In genomic region chr13:46964789-46965527, GRCh38 we compare ENCODE assay signal across 21 cellular contexts.
DNase-seq lines count a peak whose midpoint lies in the region; ATAC-seq and TF ChIP-seq lines count a peak whose summit lies in the region.
"Had no signal": no experiment of that assay in that cellular context is flagged by ENCODE, and none has a peak within 500 bp of the region (broad histone marks: within the 10 kb centered on the region; RNA-seq: fewer than 3 reads in every experiment).

No MANE protein-coding gene starts in this region.

- no peak overlapping the region for H3K4me3 Mint-ChIP-seq in activated T-helper 17 cell treated with anti-CD3 and anti-CD28 coated beads, Interleukin-2, amount 50 U/mL, for 72 hours
- H3K4me3 Mint-ChIP-seq: activated naive CD8-positive, alpha-beta T cell treated with anti-CD3 and anti-CD28 coated beads for 36 hours; activated T-cell treated with anti-CD3 and anti-CD28 coated beads, Interleukin-2, amount 50 U/mL, for 24 hours; B cell; central memory CD8-positive, alpha-beta T cell; endodermal cell; IgD-negative memory B cell; stimulated activated naive CD8-positive, alpha-beta T cell treated with anti-CD3 and anti-CD28 coated beads, Interleukin-15, Interleukin-2, amounts not matched to agents 100 ng/mL and 50 ng/mL, for 24 hours had no signal

- no peaks in the 10 kb centered on the region for H3K36me3 Mint-ChIP-seq in activated T-helper 17 cell treated with anti-CD3 and anti-CD28 coated beads, Interleukin-2, amount 50 U/mL, for 72 hours (ENCODE audit: low read depth)
- H3K36me3 Mint-ChIP-seq: activated naive CD8-positive, alpha-beta T cell treated with anti-CD3 and anti-CD28 coated beads for 36 hours; IgD-negative memory B cell had no signal

- DNase-seq in AG20443 (ENCODE audit: low spot score) (peak; percentile 72), HCEC 1CT (peak; percentile 65), astrocyte of the spinal cord (ENCODE audit: low read depth, low spot score) (peak; percentile 57), kidney tubule cell (ENCODE audit: low spot score) (peak; percentile 55), NCI-H1417 (lab: John Stamatoyannopoulos, UW) (no peak)
- DNase-seq: activated CD4-positive, alpha-beta T cell treated with anti-CD3 and anti-CD28 coated beads, Interleukin-2, amount 50 U/mL, for 48 hours; activated naive CD8-positive, alpha-beta T cell treated with anti-CD3 and anti-CD28 coated beads for 36 hours; activated T-cell treated with anti-CD3 and anti-CD28 coated beads, Interleukin-2, amount 50 U/mL, for 24 hours; endodermal cell; NCI-H1048; NCI-H69; Peyer's patch; retina; stimulated activated CD4-positive, alpha-beta T cell treated with anti-CD3 and anti-CD28 coated beads, Interleukin-15, amount 100 ng/mL, for 24 hours had no signal

- in situ Hi-C loops in astrocyte of the spinal cord (cut with HindIII; ENCODE audit: low sequenced_read_pairs) = no loop called here

- peaks cover 6% of the 10 kb centered on the region for H3K9me3 Mint-ChIP-seq in activated T-helper 17 cell treated with anti-CD3 and anti-CD28 coated beads, Interleukin-2, amount 50 U/mL, for 72 hours
- H3K9me3 Mint-ChIP-seq: activated naive CD8-positive, alpha-beta T cell treated with anti-CD3 and anti-CD28 coated beads for 36 hours; activated T-cell treated with anti-CD3 and anti-CD28 coated beads, Interleukin-2, amount 50 U/mL, for 24 hours; central memory CD8-positive, alpha-beta T cell; endodermal cell; IgD-negative memory B cell; stimulated activated naive CD8-positive, alpha-beta T cell treated with anti-CD3 and anti-CD28 coated beads, Interleukin-15, Interleukin-2, amounts not matched to agents 100 ng/mL and 50 ng/mL, for 24 hours had no signal

- ATAC-seq in HG02678 (IDR thresholded peaks at IDR 0.05; ENCODE audit: unreplicated experiment) = no peak
- no peak for ATAC-seq in activated T-helper 17 cell treated with anti-CD3 and anti-CD28 coated beads, Interleukin-2, amount 50 U/mL, for 72 hours (replicated peaks)
- no peak for ATAC-seq in HG03045 (IDR thresholded peaks at IDR 0.05; ENCODE audit: unreplicated experiment)

- no peak overlapping the region for H3K4me3 ChIP-seq in astrocyte of the spinal cord (ENCODE audit: low read depth, low read length)
- H3K4me3 ChIP-seq: Peyer's patch had no signal

- no peak for TF ChIP-seq CTCF in astrocyte of the spinal cord (IDR thresholded peaks at IDR 0.05; ENCODE audit: low read depth, low read length)

- no peaks in the 10 kb centered on the region for H3K4me1 Mint-ChIP-seq in activated T-helper 17 cell treated with anti-CD3 and anti-CD28 coated beads, Interleukin-2, amount 50 U/mL, for 72 hours
- H3K4me1 Mint-ChIP-seq: central memory CD8-positive, alpha-beta T cell; endodermal cell had no signal

- no peak overlapping the region for H3K27ac Mint-ChIP-seq in activated T-helper 17 cell treated with anti-CD3 and anti-CD28 coated beads, Interleukin-2, amount 50 U/mL, for 72 hours
- H3K27ac Mint-ChIP-seq: activated naive CD8-positive, alpha-beta T cell treated with anti-CD3 and anti-CD28 coated beads for 36 hours; activated T-cell treated with anti-CD3 and anti-CD28 coated beads, Interleukin-2, amount 50 U/mL, for 24 hours; B cell; endodermal cell; IgD-negative memory B cell; stimulated activated naive CD8-positive, alpha-beta T cell treated with anti-CD3 and anti-CD28 coated beads, Interleukin-15, Interleukin-2, amounts not matched to agents 100 ng/mL and 50 ng/mL, for 24 hours had no signal

- peaks cover 12% of the 10 kb centered on the region for H3K27me3 Mint-ChIP-seq in activated T-helper 17 cell treated with anti-CD3 and anti-CD28 coated beads, Interleukin-2, amount 50 U/mL, for 72 hours
- H3K27me3 Mint-ChIP-seq: activated naive CD8-positive, alpha-beta T cell treated with anti-CD3 and anti-CD28 coated beads for 36 hours; stimulated activated naive CD8-positive, alpha-beta T cell treated with anti-CD3 and anti-CD28 coated beads, Interleukin-15, Interleukin-2, amounts not matched to agents 100 ng/mL and 50 ng/mL, for 24 hours had no signal

Comparison
In these comparisons a context has a peak if more than half of its experiments do, and no peak if none do; other contexts are left out.
1. DNase-seq: peak in AG20443 (single experiment), HCEC 1CT (single experiment), astrocyte of the spinal cord (single experiment) and kidney tubule cell (single experiment); none in NCI-H1417 (0 of 3).